Comparison of ENCODE assay signal across 29 cellular contexts in the genomic region with DNA sequence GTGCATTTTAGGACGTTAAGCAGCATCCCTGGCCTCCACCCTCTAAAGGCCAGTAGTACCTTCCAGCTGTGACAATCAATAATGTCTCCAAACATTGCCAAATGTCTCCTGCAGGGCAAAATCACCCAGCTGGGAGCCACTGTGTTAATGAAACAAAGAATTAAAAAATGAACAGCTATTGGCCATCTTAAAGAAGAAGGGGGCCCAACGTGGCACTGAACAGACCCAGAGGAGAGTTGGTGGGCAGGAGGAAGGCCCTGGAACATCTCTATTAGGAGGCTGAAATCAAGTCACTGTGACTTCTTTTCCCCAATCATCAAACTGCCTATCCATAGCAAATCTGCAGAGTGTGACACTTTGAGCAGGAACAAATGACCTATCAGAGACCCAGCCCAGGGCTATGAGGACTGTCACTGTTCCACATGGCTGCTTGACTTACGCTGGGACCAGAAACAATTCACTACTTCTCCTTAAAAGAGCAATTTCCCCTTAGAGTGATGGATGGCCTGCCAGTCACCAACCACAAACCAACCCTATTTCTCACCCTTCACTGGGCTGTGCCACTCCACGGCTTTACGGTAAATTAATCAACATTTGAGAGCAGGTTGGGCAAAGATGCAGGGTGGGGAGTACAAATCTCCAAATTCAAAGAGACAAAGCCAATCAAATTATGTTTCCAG. TPM values are rescaled to one million over a fixed set of nuclear protein-coding genes. Genes with fewer than 3 reads are reported as not detected.
DNase-seq lines count a peak whose midpoint lies in the region; ATAC-seq, FAIRE-seq and TF ChIP-seq lines count a peak whose summit lies in the region.
"Had no signal": no experiment of that assay in that cellular context is flagged by ENCODE, and none has a peak within 500 bp of the region (broad histone marks: within the 10 kb centered on the region; RNA-seq: fewer than 3 reads in every experiment).

No MANE protein-coding gene starts in this region.

- H3K27me3 Mint-ChIP-seq in activated CD8-positive, alpha-beta memory T cell treated with anti-CD3 and anti-CD28 coated beads, Interleukin-2, amount 10 ng/mL, durations not matched to agents 7 days and 5 days: peaks cover 8% of the 10 kb centered on the region

- no peaks in the 10 kb centered on the region for H3K9me3 Mint-ChIP-seq in activated CD8-positive, alpha-beta memory T cell treated with anti-CD3 and anti-CD28 coated beads, Interleukin-2, amount 10 ng/mL, durations not matched to agents 7 days and 5 days (ENCODE audit: low read depth)
- H3K9me3 Mint-ChIP-seq: activated naive CD4-positive, alpha-beta T cell treated with anti-CD3 and anti-CD28 coated beads, Interleukin-2, amount 10 ng/mL, durations not matched to agents 7 days and 5 days; natural killer cell had no signal

- TF ChIP-seq CTCF in OCI-LY7 (conservative IDR thresholded peaks at IDR 0.05; ENCODE audit: low read length): no peak
- TF ChIP-seq CTCF in pancreas (IDR thresholded peaks at IDR 0.05): no peak

- FAIRE-seq in pancreas (lab: Jason Lieb, UNC): no peak
- FAIRE-seq: A204.1 had no signal

- no peaks in the 10 kb centered on the region for H3K4me1 Mint-ChIP-seq in activated CD8-positive, alpha-beta memory T cell treated with anti-CD3 and anti-CD28 coated beads, Interleukin-2, amount 10 ng/mL, durations not matched to agents 7 days and 5 days
- H3K4me1 Mint-ChIP-seq: activated naive CD4-positive, alpha-beta T cell treated with anti-CD3 and anti-CD28 coated beads, Interleukin-2, amount 10 ng/mL, durations not matched to agents 7 days and 5 days; natural killer cell had no signal

- H3K9me2 ChIP-seq in OCI-LY7 (ENCODE audit: insufficient read depth, low read length): no peaks in the 10 kb centered on the region

- H3K4me1 ChIP-seq in OCI-LY7 (ENCODE audit: insufficient read depth, low read length, poor library complexity, severe bottlenecking) (no peaks in the 10 kb centered on the region), pancreas (no peaks in the 10 kb centered on the region)
- H3K4me1 ChIP-seq: sigmoid colon had no signal

- H4K20me1 ChIP-seq in OCI-LY7 (ENCODE audit: insufficient read depth, low read length): no peaks in the 10 kb centered on the region

- ATAC-seq in activated CD8-positive, alpha-beta memory T cell treated with anti-CD3 and anti-CD28 coated beads, Interleukin-2, amount 10 ng/mL, durations not matched to agents 7 days and 5 days: no peak
- ATAC-seq in pancreas: no peak

- H3K4me3 Mint-ChIP-seq in activated CD8-positive, alpha-beta memory T cell treated with anti-CD3 and anti-CD28 coated beads, Interleukin-2, amount 10 ng/mL, durations not matched to agents 7 days and 5 days: no peak overlapping the region
- H3K4me3 Mint-ChIP-seq: activated naive CD4-positive, alpha-beta T cell treated with anti-CD3 and anti-CD28 coated beads, Interleukin-2, amount 10 ng/mL, durations not matched to agents 7 days and 5 days; dendritic cell treated with granulocyte-macrophage colony-stimulating factor and Interleukin-4, amounts not matched to agents 40 ng/mL and 50 ng/mL, for 4 days; natural killer cell had no signal

- 51% methylated on average over 5 of the region's 5 CpGs for WGBS in pancreas, 2 donors

- CTCF ChIA-PET in activated CD8-positive, alpha-beta memory T cell treated with anti-CD3 and anti-CD28 coated beads, Interleukin-2, amount 10 ng/mL, durations not matched to agents 7 days and 5 days (lab: Charles Lee): no interaction called here
- CTCF ChIA-PET in OCI-LY7 (lab: Charles Lee; ENCODE audit: unreplicated experiment): no interaction called here

- H3K27ac ChIP-seq in OCI-LY7 (ENCODE audit: low read depth, low read length, poor library complexity, severe bottlenecking): no peak overlapping the region
- H3K27ac ChIP-seq in pancreas: no peak overlapping the region
- H3K27ac ChIP-seq: sigmoid colon had no signal

- POLR2A ChIA-PET in OCI-LY7 (lab: Charles Lee): interaction anchor here (1.2 kb wide), 1 partner anchor 12 kb away, joined by 3 read pairs; no protein-coding TSS in a partner anchor

- no peak overlapping the region for H3K27ac Mint-ChIP-seq in activated CD8-positive, alpha-beta memory T cell treated with anti-CD3 and anti-CD28 coated beads, Interleukin-2, amount 10 ng/mL, durations not matched to agents 7 days and 5 days
- H3K27ac Mint-ChIP-seq: activated naive CD4-positive, alpha-beta T cell treated with anti-CD3 and anti-CD28 coated beads, Interleukin-2, amount 10 ng/mL, durations not matched to agents 7 days and 5 days; dendritic cell treated with granulocyte-macrophage colony-stimulating factor and Interleukin-4, amounts not matched to agents 40 ng/mL and 50 ng/mL, for 4 days; natural killer cell had no signal

- H3K4me2 ChIP-seq in OCI-LY7 (ENCODE audit: low read length): no peak overlapping the region

- H3K4me3 ChIP-seq in OCI-LY7 (ENCODE audit: low read depth, low read length, poor library complexity, severe bottlenecking) (no peak overlapping the region), pancreas (no peak overlapping the region)
- H3K4me3 ChIP-seq: sigmoid colon had no signal

- intact Hi-C loops in OCI-LY7 (cut with micrococcal nuclease; ENCODE audit: unreplicated experiment): no loop called here
- intact Hi-C loops in pancreas (cut with DNase I): no loop called here

- no TSS peak for BruUV-seq in OCI-LY7 (replicated peaks; lab: Mats Ljungman, UMichigan)

- peak; percentile 9 for DNase-seq in activated CD8-positive, alpha-beta memory T cell treated with anti-CD3 and anti-CD28 coated beads for 24 hours
- no peak for DNase-seq in activated CD8-positive, alpha-beta memory T cell treated with anti-CD3 and anti-CD28 coated beads, Interleukin-2, amount 10 ng/mL, durations not matched to agents 7 days and 5 days
- DNase-seq in HK-2 (ENCODE audit: unreplicated experiment): peak; percentile 15
- DNase-seq in OCI-LY7 (ENCODE audit: low spot score): peak; percentile 18
- peak; percentile 53 for DNase-seq in renal cortical epithelial cell (ENCODE audit: low read depth)
- no peak for DNase-seq in pancreas
- DNase-seq in NCI-H1417 treated with DMSO at 0.1 percent for 48 hours (lab: John Stamatoyannopoulos, UW): no peak
- DNase-seq in pons (ENCODE audit: low spot score): no peak
- DNase-seq: activated naive CD4-positive, alpha-beta T cell treated with anti-CD3 and anti-CD28 coated beads, Interleukin-2, amount 10 ng/mL, durations not matched to agents 7 days and 5 days; activated T-cell treated with anti-CD3 and anti-CD28 coated beads, Interleukin-2, amount 50 U/mL, for 48 hours; IMR-90; natural killer cell; NCI-H1694; NCI-H526 treated with DMSO at 0.1 percent for 48 hours; OCI-M1; SHP77; sigmoid colon; stimulated activated CD4-positive, alpha-beta T cell treated with anti-CD3 and anti-CD28 coated beads, Interleukin-15, amount 100 ng/mL, for 24 hours; stimulated activated CD8-positive, alpha-beta memory T cell treated with anti-CD3 and anti-CD28 coated beads, Interleukin-4, amount 100 ng/mL, for 48 hours; SW 1271 had no signal

- H3K36me3 ChIP-seq in OCI-LY7 (ENCODE audit: insufficient read depth, low read length) (no peaks in the 10 kb centered on the region), pancreas (no peaks in the 10 kb centered on the region)
- H3K36me3 ChIP-seq: sigmoid colon had no signal

- H2AFZ ChIP-seq in OCI-LY7 (ENCODE audit: low read length): no peak overlapping the region

- H3K79me2 ChIP-seq in OCI-LY7 (ENCODE audit: insufficient read depth, low read depth, low read length): no peaks in the 10 kb centered on the region

- 0 out of 2 replicates have a peak, but pooled peaks cover 6% of the 10 kb centered on the region for H3K9me3 ChIP-seq in OCI-LY7 (ENCODE audit: low read length)
- no peaks in the 10 kb centered on the region for H3K9me3 ChIP-seq in pancreas
- H3K9me3 ChIP-seq: sigmoid colon had no signal

- H3K27me3 ChIP-seq in pancreas: no peaks in the 10 kb centered on the region
- H3K27me3 ChIP-seq: sigmoid colon had no signal

- H3K36me3 Mint-ChIP-seq in activated CD8-positive, alpha-beta memory T cell treated with anti-CD3 and anti-CD28 coated beads, Interleukin-2, amount 10 ng/mL, durations not matched to agents 7 days and 5 days: no peaks in the 10 kb centered on the region
- H3K36me3 Mint-ChIP-seq: activated naive CD4-positive, alpha-beta T cell treated with anti-CD3 and anti-CD28 coated beads, Interleukin-2, amount 10 ng/mL, durations not matched to agents 7 days and 5 days; natural killer cell had no signal

RNA-seq across cellular contexts. Expression of gene TEX51, which starts 35.2 kb away (rescaled TPM):
- not detected for total RNA-seq in activated CD8-positive, alpha-beta memory T cell treated with anti-CD3 and anti-CD28 coated beads, Interleukin-2, amount 10 ng/mL, durations not matched to agents 7 days and 5 days
- total RNA-seq in OCI-LY7 (2014; rRNA removed; shearing (Covaris generic)): not detected in 2 replicates
- total RNA-seq in OCI-LY7 (2022) (not detected in 2 replicates), renal cortical epithelial cell (not detected in 2 replicates), pancreas (not detected)
- polyA plus RNA-seq in pancreas: not detected
- total RNA-seq: activated CD8-positive, alpha-beta memory T cell treated with anti-CD3 and anti-CD28 coated beads for 36 hours; glomerular endothelial cell; IMR-90; M059J; natural killer cell; osteocyte; sigmoid colon; subcutaneous adipose tissue; ureter had no signal
- polyA plus RNA-seq: BJ, IMR-90 had no signal

Comparison
In these comparisons a context has a peak if more than half of its experiments do, and no peak if none do; other contexts are left out.
1. DNase-seq: peak in activated CD8-positive, alpha-beta memory T cell treated with anti-CD3 and anti-CD28 coated beads for 24 hours (single experiment), HK-2 (single experiment), OCI-LY7 (single experiment) and renal cortical epithelial cell (single experiment); none in activated CD8-positive, alpha-beta memory T cell treated with anti-CD3 and anti-CD28 coated beads, Interleukin-2, amount 10 ng/mL, durations not matched to agents 7 days and 5 days (single experiment), pancreas (0 of 6), NCI-H1417 treated with DMSO at 0.1 percent for 48 hours (single experiment) and pons (single experiment).